ENCODE assay signal across 2 cellular contexts in the genomic region with DNA sequence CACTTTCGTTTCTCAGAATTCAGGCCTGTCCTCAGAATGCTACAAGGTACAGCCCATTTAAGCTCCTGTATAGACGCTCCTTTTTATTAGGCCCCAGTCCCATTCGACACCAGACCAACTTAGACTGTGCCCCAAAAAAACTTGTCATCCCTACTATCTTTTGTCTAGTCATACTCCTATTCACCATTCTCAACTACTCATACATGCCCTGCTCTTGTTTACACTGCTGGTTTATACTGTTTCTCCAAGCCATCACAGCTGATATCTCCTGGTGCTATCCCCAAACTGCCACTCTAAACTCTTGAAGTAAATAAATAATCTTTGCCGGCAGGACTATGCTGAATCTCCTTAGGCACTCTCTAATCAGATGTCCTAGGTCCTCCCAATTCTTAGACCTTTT. TPM values are rescaled to one million over a fixed set of nuclear protein-coding genes. Genes with fewer than 3 reads are reported as not detected.
A peak's percentile ranks its signal among the peaks of the same experiment; 100 is the strongest.
DNase-seq lines count a peak whose midpoint lies in the region; ATAC-seq, FAIRE-seq and TF ChIP-seq lines count a peak whose summit lies in the region.
"Not testable (repeated sequence)": the region's sequence is repeated elsewhere in the genome, so short reads cannot be mapped to it uniquely, and the experiment has no call there.

No MANE protein-coding gene starts in this region.

- H3K36me3 Mint-ChIP-seq in astrocyte (ENCODE audit: low read depth, unreplicated experiment): peaks cover 14% of the 10 kb centered on the region

- H3K27me3 ChIP-seq in astrocyte (ENCODE audit: insufficient read depth, low read length); K562 (ENCODE audit: control insufficient read depth in 2 of 2, insufficient read depth in 2 of 2, low read length in 2 of 2): not testable (repeated sequence)

- not testable (repeated sequence) for H3K27me3 Mint-ChIP-seq in astrocyte (ENCODE audit: low read depth, unreplicated experiment)

- intact Hi-C loops in K562 (cut with micrococcal nuclease): not testable (repeated sequence)

- not testable (repeated sequence) for H3K27ac Mint-ChIP-seq in astrocyte (ENCODE audit: unreplicated experiment)

- not testable (repeated sequence) for H3K27ac ChIP-seq in astrocyte (ENCODE audit: low read depth, low read length); K562 (ENCODE audit: extremely low read depth, low read depth, low read length)

- H3K79me2 ChIP-seq in astrocyte (ENCODE audit: insufficient read depth, low read length): peaks cover 32% of the 10 kb centered on the region
- peaks cover 16% of the 10 kb centered on the region for H3K79me2 ChIP-seq in K562 (ENCODE audit: control insufficient read depth, insufficient read depth, low read length)

- peaks cover 14% of the 10 kb centered on the region for H3K4me1 ChIP-seq in astrocyte (ENCODE audit: insufficient read depth, low read length)
- not testable (repeated sequence) for H3K4me1 ChIP-seq in K562 (replicated peaks in 1 of 2; ENCODE audit: control insufficient read depth in 2 of 2, insufficient read depth in 2 of 2, low read length in 2 of 2)

- H3K9me3 ChIP-seq in astrocyte (ENCODE audit: insufficient read depth, low read depth, low read length); K562 (replicated peaks; ENCODE audit: control insufficient read depth, insufficient read depth, low read depth, low read length): not testable (repeated sequence)

- not testable (repeated sequence) for H3K4me3 ChIP-seq in astrocyte (ENCODE audit: insufficient read depth, low read depth, low read length); K562

- not testable (repeated sequence) for DNase-seq in astrocyte (ENCODE audit: low read depth); K562 (ENCODE audit: extremely low read depth in 1 of 4, low spot score in 3 of 4)

- TF ChIP-seq EP300 in K562 (IDR thresholded peaks at IDR 0.05; ENCODE audit: low read length): not testable (repeated sequence)

- WGBS in K562 (ENCODE audit: insufficient coverage, low coverage, missing lambda C conversion rate): 30% methylated on average over 3 of the region's 4 CpGs

- H3K4me1 Mint-ChIP-seq in astrocyte (ENCODE audit: low read depth, unreplicated experiment): not testable (repeated sequence)

- H3K4me3 Mint-ChIP-seq in astrocyte (ENCODE audit: unreplicated experiment): peak overlapping the region; percentile 46

- FAIRE-seq in astrocyte (lab: Jason Lieb, UNC); K562 (lab: Jason Lieb, UNC): not testable (repeated sequence)

- TF ChIP-seq CTCF in astrocyte (IDR thresholded peaks at IDR 0.05; ENCODE audit: insufficient read depth, low read depth, low read length); K562 (IDR thresholded peaks at IDR 0.05 in 2 of 3, conservative IDR thresholded peaks at IDR 0.05 in 1 of 3; ENCODE audit: insufficient read depth in 2 of 3, low read depth in 1 of 3, low read length in 3 of 3): not testable (repeated sequence)

- BruUV-seq in K562 (replicated peaks; lab: Mats Ljungman, UMichigan): not testable (repeated sequence)

- POLR2A ChIA-PET in K562 (lab: Yijun Ruan, JAX): interaction anchor here (0.5 kb wide), 1 partner anchor 644 kb away, joined by 3 read pairs; no protein-coding TSS in a partner anchor

- H3K9ac ChIP-seq in astrocyte (ENCODE audit: low read length); K562 (ENCODE audit: insufficient read depth in 1 of 2, low read depth in 2 of 2, low read length in 2 of 2): not testable (repeated sequence)

- TF ChIP-seq POLR2A in K562 (conservative IDR thresholded peaks at IDR 0.05): not testable (repeated sequence)

- not testable (repeated sequence) for H2AFZ ChIP-seq in astrocyte (ENCODE audit: low read depth, low read length); K562 (ENCODE audit: low read depth, low read length)

- TF ChIP-seq RAD21 in K562 (CRISPR knock-in tag; conservative IDR thresholded peaks at IDR 0.05 in 1 of 2, IDR thresholded peaks at IDR 0.05 in 1 of 2): not testable (repeated sequence)

- peaks cover 34% of the 10 kb centered on the region for H4K20me1 ChIP-seq in astrocyte (ENCODE audit: insufficient read depth, low read length)
- H4K20me1 ChIP-seq in K562 (replicated peaks; ENCODE audit: control insufficient read depth, insufficient read depth, low read length): not testable (repeated sequence)

- H3K9me3 Mint-ChIP-seq in astrocyte (ENCODE audit: unreplicated experiment): not testable (repeated sequence)

- H3K36me3 ChIP-seq in astrocyte (ENCODE audit: insufficient read depth, low read length); K562 (ENCODE audit: control insufficient read depth, insufficient read depth, low read length): not testable (repeated sequence)

- not testable (repeated sequence) for ATAC-seq in K562

- in situ Hi-C loops in K562 (cut with MboI): not testable (repeated sequence)

- not testable (repeated sequence) for H3K4me2 ChIP-seq in astrocyte (ENCODE audit: low read length); K562 (ENCODE audit: insufficient read depth, low read length)

- CTCF ChIA-PET in K562 (lab: Yijun Ruan, JAX; ENCODE audit: low intra/inter-chr PET ratio): not testable (repeated sequence)

- H3K9me1 ChIP-seq in K562 (ENCODE audit: control insufficient read depth, insufficient read depth, low read length): not testable (repeated sequence)

TF ChIP-seq in K562, 482 proteins besides CTCF, POLR2A, EP300 and RAD21:
- TF ChIP-seq FOXA3 (CRISPR knock-in tag; conservative IDR thresholded peaks at IDR 0.05 in 1 of 2, IDR thresholded peaks at IDR 0.05 in 1 of 2): peak in 1 of 2 experiments; percentile 53; a peak in 2 of 4 replicates
- peak; percentile 49; the same call in 1 of the 2 replicates for TF ChIP-seq C11orf30 (IDR thresholded peaks at IDR 0.05; ENCODE audit: low read depth)
- TF ChIP-seq, protein P1, sequence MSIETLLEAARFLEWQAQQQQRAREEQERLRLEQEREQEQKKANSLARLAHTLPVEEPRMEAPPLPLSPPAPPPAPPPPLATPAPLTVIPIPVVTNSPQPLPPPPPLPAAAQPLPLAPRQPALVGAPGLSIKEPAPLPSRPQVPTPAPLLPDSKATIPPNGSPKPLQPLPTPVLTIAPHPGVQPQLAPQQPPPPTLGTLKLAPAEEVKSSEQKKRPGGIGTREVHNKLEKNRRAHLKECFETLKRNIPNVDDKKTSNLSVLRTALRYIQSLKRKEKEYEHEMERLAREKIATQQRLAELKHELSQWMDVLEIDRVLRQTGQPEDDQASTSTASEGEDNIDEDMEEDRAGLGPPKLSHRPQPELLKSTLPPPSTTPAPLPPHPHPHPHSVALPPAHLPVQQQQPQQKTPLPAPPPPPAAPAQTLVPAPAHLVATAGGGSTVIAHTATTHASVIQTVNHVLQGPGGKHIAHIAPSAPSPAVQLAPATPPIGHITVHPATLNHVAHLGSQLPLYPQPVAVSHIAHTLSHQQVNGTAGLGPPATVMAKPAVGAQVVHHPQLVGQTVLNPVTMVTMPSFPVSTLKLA (conservative IDR thresholded peaks at IDR 0.05): 0 out of 4 replicates have a peak, but pooled peaks of 1 of the 2 experiments have one; percentile 19
- TF ChIP-seq ZNF316 (IDR thresholded peaks at IDR 0.05): peak; percentile 78
- TF ChIP-seq MAFG (tag; conservative IDR thresholded peaks at IDR 0.05): peak; percentile 60
- TF ChIP-seq, protein P2, sequence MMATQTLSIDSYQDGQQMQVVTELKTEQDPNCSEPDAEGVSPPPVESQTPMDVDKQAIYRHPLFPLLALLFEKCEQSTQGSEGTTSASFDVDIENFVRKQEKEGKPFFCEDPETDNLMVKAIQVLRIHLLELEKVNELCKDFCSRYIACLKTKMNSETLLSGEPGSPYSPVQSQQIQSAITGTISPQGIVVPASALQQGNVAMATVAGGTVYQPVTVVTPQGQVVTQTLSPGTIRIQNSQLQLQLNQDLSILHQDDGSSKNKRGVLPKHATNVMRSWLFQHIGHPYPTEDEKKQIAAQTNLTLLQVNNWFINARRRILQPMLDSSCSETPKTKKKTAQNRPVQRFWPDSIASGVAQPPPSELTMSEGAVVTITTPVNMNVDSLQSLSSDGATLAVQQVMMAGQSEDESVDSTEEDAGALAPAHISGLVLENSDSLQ (IDR thresholded peaks at IDR 0.05): 0 out of 2 replicates have a peak, but pooled peaks have one; percentile 5
- peak; percentile 59 to 65; a peak in 1 of 4 replicates for TF ChIP-seq FOXK2 (conservative IDR thresholded peaks at IDR 0.05 in 1 of 2, IDR thresholded peaks at IDR 0.05 in 1 of 2; ENCODE audit: low read depth in 2 of 2)

RNA-seq across cellular contexts. Expression of a gene that starts 6.1 kb away (rescaled TPM):
- total RNA-seq in astrocyte (67.4 and 74.3 TPM in 2 replicates), K562 (2014; rRNA removed) (4.6 and 4.7 TPM in 2 replicates), K562 (2014; rRNA removed; fragmentation: Illumina TruSeq; extraction: Trizol) (7.9 and 8.7 TPM in 2 replicates), K562 (2015; rRNA removed; fragmentation: Illumina TruSeq; extraction: Trizol) (6.6 and 7.1 TPM in 2 replicates), K562 (2021) (24.8 and 26.4 TPM in 2 replicates)
- total RNA-seq in K562 (2011; cell fraction: chromatin; rRNA removed; ENCODE audit: low replicate concordance): 5.1 and 6.7 TPM in 2 replicates
- total RNA-seq in K562 (2011; cell fraction: nucleolus; rRNA removed): 6.8 and 8.0 TPM in 2 replicates
- total RNA-seq in K562 (2011; cell fraction: nucleoplasm; rRNA removed): 8.8 and 9.7 TPM in 2 replicates
- polyA plus RNA-seq in K562 (2011; rRNA removed) (7.5 and 11.3 TPM in 2 replicates), K562 (2014; fragmentation: Illumina TruSeq; extraction: Trizol) (15.5 and 15.7 TPM in 2 replicates), K562 (2014; fragmentation: Nextera tagmentation; extraction: Ambion mirVana) (1 to 10 TPM; 1.7 to 2.4 TPM), K562 (2014; rRNA removed) (12.7 and 15.1 TPM in 2 replicates)
- 6.3 and 7.9 TPM in 2 replicates for polyA plus RNA-seq in K562 (2011; cell fraction: cytosol; rRNA removed)
- 6.2 and 6.9 TPM in 2 replicates for polyA plus RNA-seq in K562 (2011; cell fraction: nucleus; rRNA removed)
- 18.6 and 26.5 TPM in 2 replicates for polyA plus RNA-seq in K562 (2012)
- 6.4 and 9.0 TPM in 2 replicates for polyA minus RNA-seq in K562 (2011; rRNA and poly(A)+ RNA removed)
- polyA minus RNA-seq in K562 (2011; cell fraction: cytosol; rRNA and poly(A)+ RNA removed): 4.3 and 7.6 TPM in 2 replicates
- polyA minus RNA-seq in K562 (2011; cell fraction: nucleus; rRNA and poly(A)+ RNA removed): 3.3 and 3.4 TPM in 2 replicates
